16 cellular contexts compared by ENCODE assay signal in genomic region chr3:32759342-32759741, GRCh38. TPM values are rescaled to one million over a fixed set of nuclear protein-coding genes. Genes with fewer than 3 reads are reported as not detected.
"Had no signal": no experiment of that assay in that cellular context is flagged by ENCODE, and none has a peak within 500 bp of the region (broad histone marks: within the 10 kb centered on the region; RNA-seq: fewer than 3 reads in every experiment).

No MANE protein-coding gene starts in this region.

- H3K27ac ChIP-seq: adrenal gland, body of pancreas, epithelial cell of prostate, hepatocyte, right atrium auricular region, tibial artery, vagina had no signal

- H2AFZ ChIP-seq: hepatocyte had no signal

- DNase-seq: activated CD8-positive, alpha-beta memory T cell treated with anti-CD3 and anti-CD28 coated beads, Interleukin-2, amount 50 U/mL, for 4 hours; activated CD8-positive, alpha-beta T cell treated with anti-CD3 and anti-CD28 coated beads for 36 hours; activated naive CD4-positive, alpha-beta T cell; adrenal gland; body of pancreas; effector memory CD8-positive, alpha-beta T cell; kidney; mesendoderm; tibial artery had no signal

- H3K27me3 ChIP-seq: adrenal gland, body of pancreas, hepatocyte, right atrium auricular region, tibial artery, vagina had no signal

- H3K9me3 ChIP-seq: adrenal gland, body of pancreas, right atrium auricular region, tibial artery, vagina had no signal

- H3K79me2 ChIP-seq: hepatocyte had no signal

- H3K4me3 ChIP-seq: adrenal gland, body of pancreas, hepatocyte, right atrium auricular region, smooth muscle cell, tibial artery, vagina had no signal

- ATAC-seq: activated CD8-positive, alpha-beta T cell treated with anti-CD3 and anti-CD28 coated beads for 36 hours; body of pancreas; effector memory CD8-positive, alpha-beta T cell; stimulated activated effector memory CD8-positive, alpha-beta T cell treated with anti-CD3 and anti-CD28 coated beads, Interleukin-12 subunit alpha, Interleukin-12 subunit beta, amount 100 ng/mL, for 72 hours had no signal

- H3K4me1 ChIP-seq: adrenal gland, body of pancreas, right atrium auricular region, tibial artery, vagina had no signal

- H3K4me2 ChIP-seq: hepatocyte, smooth muscle cell had no signal

RNA-seq across cellular contexts. Expression of gene TRIM71, which starts 58.5 kb away (rescaled TPM):
- total RNA-seq: body of pancreas, right atrium auricular region, vagina had no signal
- polyA plus RNA-seq: adrenal gland, liver had no signal
